19 cellular contexts compared by ENCODE assay signal in the genomic region with DNA sequence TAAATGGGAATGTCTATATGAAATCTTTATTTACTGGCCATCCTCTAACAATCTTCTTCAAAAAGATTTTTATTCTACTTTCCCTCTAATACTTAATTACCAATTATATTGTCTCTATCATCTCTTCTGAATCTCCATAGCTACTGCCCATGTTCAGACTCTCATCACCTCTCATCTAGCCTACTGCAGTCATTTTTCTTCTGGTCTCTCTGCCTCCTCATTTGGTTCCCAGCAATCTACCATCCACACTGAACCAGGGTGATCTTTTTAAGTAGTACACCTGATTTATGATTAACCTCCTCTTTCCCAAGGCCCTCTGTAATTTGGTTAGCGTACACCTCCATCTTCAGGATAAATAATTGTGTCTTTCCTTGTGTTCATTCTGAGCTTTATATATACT.
"Had no signal": no experiment of that assay in that cellular context is flagged by ENCODE, and none has a peak within 500 bp of the region (broad histone marks: within the 10 kb centered on the region; RNA-seq: fewer than 3 reads in every experiment).

No MANE protein-coding gene starts in this region.

- H3K4me1 ChIP-seq: breast epithelium, foreskin keratinocyte, left lung, lower lobe of right lung, right atrium auricular region, stomach, thyroid gland, upper lobe of right lung had no signal

- ATAC-seq: activated T-cell treated with anti-CD3 and anti-CD28 coated beads, Interleukin-2, amount 50 U/mL, for 72 hours; natural killer cell treated with Interleukin-12 subunit alpha and Interleukin-12 subunit beta and Interleukin-15 and Interleukin-18, amount 100 ng/mL, for 72 hours had no signal

- H3K27me3 ChIP-seq: breast epithelium, esophagus muscularis mucosa, foreskin keratinocyte, left lung, right atrium auricular region, stomach, thyroid gland, upper lobe of right lung had no signal

- H3K9me3 ChIP-seq: breast epithelium, esophagus muscularis mucosa, left lung, lower lobe of right lung, right atrium auricular region, stomach, thyroid gland, upper lobe of right lung had no signal

- DNase-seq: activated CD4-positive, alpha-beta T cell treated with anti-CD3 and anti-CD28 coated beads for 4 hours; activated CD4-positive, alpha-beta T cell treated with anti-CD3 and anti-CD28 coated beads, Interleukin-2, amount 50 U/mL, for 4 hours; activated naive CD4-positive, alpha-beta T cell; activated T-cell treated with anti-CD3 and anti-CD28 coated beads for 4 hours; activated T-cell treated with anti-CD3 and anti-CD28 coated beads, Interleukin-2, amount 50 U/mL, for 72 hours; effector CD4-positive, alpha-beta T cell; left lung; lower lobe of right lung; stimulated activated CD4-positive, alpha-beta T cell treated with anti-CD3 and anti-CD28 coated beads, Interleukin-15, amount 100 ng/mL, for 24 hours; stimulated activated CD4-positive, alpha-beta T cell treated with anti-CD3 and anti-CD28 coated beads, Interleukin-2, amount 100 ng/mL, for 24 hours; stimulated activated naive B cell treated with anti-CD40 and anti-IgM and Interleukin-4, amounts not matched to agents 10 μg/mL and 1 μg/mL and 100 μg/mL, for 72 hours; stomach; thyroid gland; upper lobe of right lung had no signal

- H3K4me3 ChIP-seq: breast epithelium, esophagus muscularis mucosa, left lung, lower lobe of right lung, right atrium auricular region, stomach, thyroid gland, upper lobe of right lung had no signal

- H3K27ac ChIP-seq: breast epithelium, esophagus muscularis mucosa, foreskin keratinocyte, left lung, lower lobe of right lung, right atrium auricular region, stomach, thyroid gland, upper lobe of right lung had no signal
